Comparison of ENCODE assay signal across 8 cellular contexts in genomic region chr14:23071244-23071974, GRCh38. TPM values are rescaled to one million over a fixed set of nuclear protein-coding genes. Genes with fewer than 3 reads are reported as not detected.
DNase-seq lines count a peak whose midpoint lies in the region; ATAC-seq and FAIRE-seq lines count a peak whose summit lies in the region.

No MANE protein-coding gene starts in this region.

- peak overlapping the region; percentile 72 for H4K8ac ChIP-seq in mesenchymal stem cell (ENCODE audit: low read length)

- H3K4me2 ChIP-seq in mesenchymal stem cell (ENCODE audit: low read length, poor library complexity, severe bottlenecking) = peak overlapping the region; percentile 95

- DNase-seq in ACHN = peak; percentile 85
- DNase-seq in GM19239 (ENCODE audit: insufficient read length, low spot score) = peak; percentile 79
- DNase-seq in activated CD4-positive, alpha-beta T cell treated with anti-CD3 and anti-CD28 coated beads for 48 hours = peak; percentile 87
- peak; percentile 94 for DNase-seq in mesenchymal stem cell
- DNase-seq in stimulated activated CD8-positive, alpha-beta memory T cell treated with anti-CD3 and anti-CD28 coated beads, Interleukin-12 subunit alpha, Interleukin-12 subunit beta, amount 100 ng/mL, for 4 hours (ENCODE audit: low read depth) = peak; percentile 54
- DNase-seq in hippocampal formation (lab: John Stamatoyannopoulos, UW) = no peak

- H4K91ac ChIP-seq in mesenchymal stem cell (ENCODE audit: low read length) = no peak overlapping the region

- peaks cover 9% of the 10 kb centered on the region for H3K79me1 ChIP-seq in mesenchymal stem cell (replicated peaks; ENCODE audit: low read length, poor library complexity, severe bottlenecking)

- H3K9ac ChIP-seq in mesenchymal stem cell (ENCODE audit: low read length) = peak overlapping the region; percentile 99

- in situ Hi-C loops in ACHN (cut with HindIII; ENCODE audit: low pct_ligation_motif_present, low pct_unique_long_range_greater_than_20kb, low sequenced_read_pairs) = no loop called here

- H2AFZ ChIP-seq in mesenchymal stem cell (ENCODE audit: low read depth, low read length) = no peak overlapping the region

- H3K18ac ChIP-seq in mesenchymal stem cell (ENCODE audit: low read depth in 1 of 2, low read length in 2 of 2) = peak overlapping the region; percentile 72 to 96

- H2AK5ac ChIP-seq in mesenchymal stem cell (ENCODE audit: low read length, severe bottlenecking) = peak overlapping the region; percentile 75

- peak overlapping the region in 1 of 2 experiments; percentile 22 for H3K14ac ChIP-seq in mesenchymal stem cell (ENCODE audit: low read length in 2 of 2)

- H3K4me3 ChIP-seq in ectodermal cell (ENCODE audit: insufficient read depth, low read depth, low read length) = peak overlapping the region; percentile 63
- H3K4me3 ChIP-seq in mesenchymal stem cell (ENCODE audit: insufficient read depth in 1 of 2, low read depth in 1 of 2, low read length in 2 of 2) = peak overlapping the region; percentile 70 to 97

- H3K27me3 ChIP-seq in ectodermal cell (ENCODE audit: control insufficient read depth, insufficient read depth, low read length, poor library complexity, severe bottlenecking) (no peaks in the 10 kb centered on the region), mesenchymal stem cell (ENCODE audit: control insufficient read depth in 1 of 2, insufficient read depth in 1 of 2, low read length in 2 of 2) (no peaks in the 10 kb centered on the region)

- peak overlapping the region; percentile 48 to 93 for H3K4ac ChIP-seq in mesenchymal stem cell (ENCODE audit: low read depth in 1 of 2, low read length in 2 of 2)

- H3K4me1 ChIP-seq in ectodermal cell (ENCODE audit: control insufficient read depth, insufficient read depth, low read length) = peaks cover 36% of the 10 kb centered on the region
- H3K4me1 ChIP-seq in mesenchymal stem cell (ENCODE audit: control insufficient read depth, insufficient read depth, low read depth, low read length) = peaks cover 23% of the 10 kb centered on the region

- H3K9me3 ChIP-seq in ectodermal cell (ENCODE audit: control insufficient read depth, low read length) = no peaks in the 10 kb centered on the region
- H3K9me3 ChIP-seq in mesenchymal stem cell (ENCODE audit: control insufficient read depth, low read length) = no peaks in the 10 kb centered on the region

- no peak overlapping the region for H3K23ac ChIP-seq in mesenchymal stem cell (ENCODE audit: low read length in 2 of 2)

- no peak overlapping the region for H2BK15ac ChIP-seq in mesenchymal stem cell (ENCODE audit: low read depth, poor library complexity, severe bottlenecking)

- H3K27ac ChIP-seq in ectodermal cell (ENCODE audit: insufficient read depth, low read depth, low read length, poor library complexity, severe bottlenecking) = peak overlapping the region; percentile 79
- peak overlapping the region; percentile 87 for H3K27ac ChIP-seq in mesenchymal stem cell (ENCODE audit: low read length, poor library complexity, severe bottlenecking)

- WGBS in ectodermal cell, 2 experiments = 2 to 3% methylated on average over 13 to 14 of the region's 14 CpGs
- WGBS in mesenchymal stem cell = 5% methylated on average over 14 of the region's 14 CpGs

- peak overlapping the region; percentile 85 for H2BK5ac ChIP-seq in mesenchymal stem cell (ENCODE audit: low read depth, low read length, poor library complexity, severe bottlenecking)

- H3K36me3 ChIP-seq in ectodermal cell (ENCODE audit: control insufficient read depth, insufficient read depth, low read length) (peaks cover 33% of the 10 kb centered on the region), mesenchymal stem cell (ENCODE audit: control insufficient read depth in 1 of 2, insufficient read depth in 2 of 2, low read depth in 1 of 2, low read length in 2 of 2) (peaks cover 41 to 78% of the 10 kb centered on the region in 2 experiments)

- peak; percentile 88 for FAIRE-seq in GM19239 (lab: Jason Lieb, UNC)

- H2BK12ac ChIP-seq in mesenchymal stem cell (ENCODE audit: low read length in 2 of 2) = no peak overlapping the region

- ATAC-seq in HG03469 (IDR thresholded peaks at IDR 0.05; ENCODE audit: unreplicated experiment) = peak; percentile 63

- peak overlapping the region; percentile 7 for H2BK120ac ChIP-seq in mesenchymal stem cell (ENCODE audit: low read depth, low read length)

RNA-seq across cellular contexts. Expression of gene CDH24, which starts 14.1 kb away (rescaled TPM):
- 53.4 TPM for polyA plus RNA-seq in ectodermal cell (2013, experiment 1 of 4)
- 52.0 TPM for polyA plus RNA-seq in ectodermal cell (2013, experiment 2 of 4)
- polyA plus RNA-seq in ectodermal cell (2013, experiment 3 of 4) = 44.6 TPM
- 47.3 TPM for polyA plus RNA-seq in ectodermal cell (2013, experiment 4 of 4)
- 5.8 TPM for polyA plus RNA-seq in mesenchymal stem cell (2013, experiment 1 of 2)
- 5.0 TPM for polyA plus RNA-seq in mesenchymal stem cell (2013, experiment 2 of 2)

RNA-seq across cellular contexts. Expression of gene ACIN1, which starts 23.5 kb away (rescaled TPM):
- 348 TPM for polyA plus RNA-seq in ectodermal cell (2013, experiment 1 of 4)
- polyA plus RNA-seq in ectodermal cell (2013, experiment 2 of 4) = 376 TPM
- 247 TPM for polyA plus RNA-seq in ectodermal cell (2013, experiment 3 of 4)
- polyA plus RNA-seq in ectodermal cell (2013, experiment 4 of 4) = 287 TPM
- 96.0 TPM for polyA plus RNA-seq in mesenchymal stem cell (2013, experiment 1 of 2)
- polyA plus RNA-seq in mesenchymal stem cell (2013, experiment 2 of 2) = 87.5 TPM

RNA-seq across cellular contexts. Expression of gene C14orf119, which starts 23.9 kb away (rescaled TPM):
- 50.3 TPM for polyA plus RNA-seq in ectodermal cell (2013, experiment 1 of 4)
- polyA plus RNA-seq in ectodermal cell (2013, experiment 2 of 4) = 56.0 TPM
- 58.7 TPM for polyA plus RNA-seq in ectodermal cell (2013, experiment 3 of 4)
- 52.6 TPM for polyA plus RNA-seq in ectodermal cell (2013, experiment 4 of 4)
- 50.4 TPM for polyA plus RNA-seq in mesenchymal stem cell (2013, experiment 1 of 2)
- polyA plus RNA-seq in mesenchymal stem cell (2013, experiment 2 of 2) = 51.9 TPM

RNA-seq across cellular contexts. Expression of gene PSMB11, which starts 29.4 kb away (rescaled TPM):
- polyA plus RNA-seq in ectodermal cell (2013, experiment 1 of 4) = not detected
- not detected for polyA plus RNA-seq in ectodermal cell (2013, experiment 2 of 4)
- not detected for polyA plus RNA-seq in ectodermal cell (2013, experiment 3 of 4)
- polyA plus RNA-seq in ectodermal cell (2013, experiment 4 of 4) = not detected
- not detected for polyA plus RNA-seq in mesenchymal stem cell (2013, experiment 1 of 2)
- not detected for polyA plus RNA-seq in mesenchymal stem cell (2013, experiment 2 of 2)

RNA-seq across cellular contexts. Expression of gene CIROP, which starts 33.4 kb away (rescaled TPM):
- not detected for polyA plus RNA-seq in ectodermal cell (2013, experiment 1 of 4)
- polyA plus RNA-seq in ectodermal cell (2013, experiment 2 of 4) = not detected
- not detected for polyA plus RNA-seq in ectodermal cell (2013, experiment 3 of 4)
- polyA plus RNA-seq in ectodermal cell (2013, experiment 4 of 4) = not detected
- polyA plus RNA-seq in mesenchymal stem cell (2013, experiment 1 of 2) = not detected
- not detected for polyA plus RNA-seq in mesenchymal stem cell (2013, experiment 2 of 2)

Comparison
In these comparisons a context has a peak if more than half of its experiments do, and no peak if none do; other contexts are left out.
1. DNase-seq: peak in ACHN (single experiment), GM19239 (single experiment), activated CD4-positive, alpha-beta T cell treated with anti-CD3 and anti-CD28 coated beads for 48 hours (single experiment), mesenchymal stem cell (single experiment) and stimulated activated CD8-positive, alpha-beta memory T cell treated with anti-CD3 and anti-CD28 coated beads, Interleukin-12 subunit alpha, Interleukin-12 subunit beta, amount 100 ng/mL, for 4 hours (single experiment); none in hippocampal formation (0 of 2).